Comparison of ENCODE assay signal across 14 cellular contexts in genomic region chr22:36009085-36009484, GRCh38. TPM values are rescaled to one million over a fixed set of nuclear protein-coding genes. Genes with fewer than 3 reads are reported as not detected.
A peak's percentile ranks its signal among the peaks of the same experiment; 100 is the strongest.
DNase-seq lines count a peak whose midpoint lies in the region; ATAC-seq and TF ChIP-seq lines count a peak whose summit lies in the region.
"Had no signal": no experiment of that assay in that cellular context is flagged by ENCODE, and none has a peak within 500 bp of the region (broad histone marks: within the 10 kb centered on the region; RNA-seq: fewer than 3 reads in every experiment).

No MANE protein-coding gene starts in this region.

- H3K4me3 Mint-ChIP-seq in stimulated activated effector memory CD8-positive, alpha-beta T cell treated with anti-CD3 and anti-CD28 coated beads, Interleukin-12 subunit alpha, Interleukin-12 subunit beta, amount 100 ng/mL, for 72 hours = no peak overlapping the region
- H3K4me3 Mint-ChIP-seq: activated B cell treated with CpG ODN at 0.5 μM for 24 hours; activated CD8-positive, alpha-beta memory T cell treated with anti-CD3 and anti-CD28 coated beads, Interleukin-2, amount 10 ng/mL, durations not matched to agents 7 days and 5 days; natural killer cell had no signal

- no peaks in the 10 kb centered on the region for H3K9me3 Mint-ChIP-seq in stimulated activated effector memory CD8-positive, alpha-beta T cell treated with anti-CD3 and anti-CD28 coated beads, Interleukin-12 subunit alpha, Interleukin-12 subunit beta, amount 100 ng/mL, for 72 hours
- H3K9me3 Mint-ChIP-seq: activated B cell treated with CpG ODN at 0.5 μM for 24 hours, natural killer cell had no signal

- H3K36me3 Mint-ChIP-seq in stimulated activated effector memory CD8-positive, alpha-beta T cell treated with anti-CD3 and anti-CD28 coated beads, Interleukin-12 subunit alpha, Interleukin-12 subunit beta, amount 100 ng/mL, for 72 hours = no peaks in the 10 kb centered on the region
- H3K36me3 Mint-ChIP-seq: activated CD8-positive, alpha-beta memory T cell treated with anti-CD3 and anti-CD28 coated beads, Interleukin-2, amount 10 ng/mL, durations not matched to agents 7 days and 5 days; natural killer cell had no signal

- no peak overlapping the region for H3K4me3 ChIP-seq in SJSA1
- H3K4me3 ChIP-seq in fibroblast of mammary gland (ENCODE audit: control insufficient read depth, low read depth, low read length) = no peak overlapping the region

- TF ChIP-seq CTCF in fibroblast of mammary gland (conservative IDR thresholded peaks at IDR 0.05; ENCODE audit: control insufficient read depth, insufficient read depth, low read depth, low read length) = no peak

- ATAC-seq in stimulated activated effector memory CD8-positive, alpha-beta T cell treated with anti-CD3 and anti-CD28 coated beads, Interleukin-12 subunit alpha, Interleukin-12 subunit beta, amount 100 ng/mL, for 72 hours = peak; percentile 54
- no peak for ATAC-seq in GM19467 (IDR thresholded peaks at IDR 0.05; ENCODE audit: unreplicated experiment)
- ATAC-seq in GM21723 (IDR thresholded peaks at IDR 0.05; ENCODE audit: unreplicated experiment) = no peak
- ATAC-seq: activated CD8-positive, alpha-beta memory T cell treated with anti-CD3 and anti-CD28 coated beads, Interleukin-2, amount 10 ng/mL, durations not matched to agents 7 days and 5 days; natural killer cell had no signal

- no peaks in the 10 kb centered on the region for H3K9me3 ChIP-seq in SJSA1 (replicated peaks)

- peak; percentile 29 for DNase-seq in GM03348 (ENCODE audit: low spot score)
- peak in 1 of 2 experiments; percentile 34 for DNase-seq in SJSA1 (ENCODE audit: low read depth in 1 of 2, low spot score in 2 of 2)
- DNase-seq in fibroblast of mammary gland (ENCODE audit: low read depth) = peak; percentile 67
- DNase-seq in stimulated activated effector memory CD8-positive, alpha-beta T cell treated with anti-CD3 and anti-CD28 coated beads, Interleukin-12 subunit alpha, Interleukin-12 subunit beta, amount 100 ng/mL, for 72 hours (ENCODE audit: low spot score in 2 of 2) = no peak
- no peak for DNase-seq in NCI-H524 (lab: John Stamatoyannopoulos, UW)
- DNase-seq in GDM1 (lab: John Stamatoyannopoulos, UW) = no peak
- DNase-seq: activated B cell treated with CpG ODN at 0.5 μM for 24 hours; activated CD8-positive, alpha-beta memory T cell treated with anti-CD3 and anti-CD28 coated beads, Interleukin-2, amount 10 ng/mL, durations not matched to agents 7 days and 5 days; activated naive CD4-positive, alpha-beta T cell treated with Interleukin-2 at 50 U/mL for 16 hours; natural killer cell; NCI-H446 treated with DMSO at 0.1 percent for 48 hours; stimulated activated CD4-positive, alpha-beta T cell treated with anti-CD3 and anti-CD28 coated beads, Interleukin-2, amount 100 ng/mL, for 24 hours had no signal

- no peak overlapping the region for H3K27ac Mint-ChIP-seq in stimulated activated effector memory CD8-positive, alpha-beta T cell treated with anti-CD3 and anti-CD28 coated beads, Interleukin-12 subunit alpha, Interleukin-12 subunit beta, amount 100 ng/mL, for 72 hours
- H3K27ac Mint-ChIP-seq: activated B cell treated with CpG ODN at 0.5 μM for 24 hours; activated CD8-positive, alpha-beta memory T cell treated with anti-CD3 and anti-CD28 coated beads, Interleukin-2, amount 10 ng/mL, durations not matched to agents 7 days and 5 days; natural killer cell had no signal

- H3K27me3 ChIP-seq in SJSA1 (replicated peaks) = no peaks in the 10 kb centered on the region

- no peaks in the 10 kb centered on the region; the same call in 1 of the 2 replicates for H3K36me3 ChIP-seq in SJSA1

- no peaks in the 10 kb centered on the region for H3K4me1 Mint-ChIP-seq in stimulated activated effector memory CD8-positive, alpha-beta T cell treated with anti-CD3 and anti-CD28 coated beads, Interleukin-12 subunit alpha, Interleukin-12 subunit beta, amount 100 ng/mL, for 72 hours
- H3K4me1 Mint-ChIP-seq: activated B cell treated with CpG ODN at 0.5 μM for 24 hours; activated CD8-positive, alpha-beta memory T cell treated with anti-CD3 and anti-CD28 coated beads, Interleukin-2, amount 10 ng/mL, durations not matched to agents 7 days and 5 days; natural killer cell had no signal

- peaks cover 24% of the 10 kb centered on the region for H3K4me1 ChIP-seq in SJSA1 (replicated peaks)

- peak overlapping the region; percentile 18 for H3K27ac ChIP-seq in SJSA1

RNA-seq across cellular contexts. Expression of gene RBFOX2, which starts 19.5 kb away (rescaled TPM):
- 92.3 and 144 TPM in 2 replicates for total RNA-seq in SJSA1 (2014; rRNA removed; shearing (Covaris generic))
- total RNA-seq: activated B cell treated with CpG ODN at 0.5 μM for 24 hours had no signal

Comparison
In these comparisons a context has a peak if more than half of its experiments do, and no peak if none do; other contexts are left out.
1. DNase-seq: peak in GM03348 (single experiment) and fibroblast of mammary gland (single experiment); none in stimulated activated effector memory CD8-positive, alpha-beta T cell treated with anti-CD3 and anti-CD28 coated beads, Interleukin-12 subunit alpha, Interleukin-12 subunit beta, amount 100 ng/mL, for 72 hours (0 of 2), NCI-H524 (0 of 2) and GDM1 (single experiment).